ENCODE assay signal across 26 cellular contexts in the genomic region with DNA sequence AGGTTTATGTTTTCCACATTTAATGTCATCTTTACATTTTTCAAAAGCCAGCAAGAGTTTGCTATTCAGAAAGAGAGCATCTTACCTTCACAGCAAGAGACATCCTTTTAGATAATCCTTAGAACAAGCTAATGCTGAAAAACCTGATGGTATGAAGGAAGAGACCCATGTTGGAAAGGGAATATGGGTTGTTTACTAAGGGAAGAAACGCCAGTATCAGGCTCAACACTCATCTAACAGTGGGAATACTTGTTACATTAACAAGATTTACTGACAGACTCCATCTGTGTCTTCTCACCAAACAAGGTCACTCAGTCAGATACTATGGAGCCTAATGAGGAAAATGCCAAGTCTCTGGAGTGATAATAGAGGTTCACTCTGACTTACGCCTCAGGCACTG.
"Had no signal": no experiment of that assay in that cellular context is flagged by ENCODE, and none has a peak within 500 bp of the region (broad histone marks: within the 10 kb centered on the region; RNA-seq: fewer than 3 reads in every experiment).

No MANE protein-coding gene starts in this region.

- ATAC-seq: activated CD8-positive, alpha-beta memory T cell treated with anti-CD3 and anti-CD28 coated beads, Interleukin-2, amount 10 ng/mL, durations not matched to agents 7 days and 5 days; activated naive CD4-positive, alpha-beta T cell treated with anti-CD3 and anti-CD28 coated beads, Interleukin-2, amount 50 U/mL, for 72 hours; activated naive CD8-positive, alpha-beta T cell treated with anti-CD3 and anti-CD28 coated beads, Interleukin-2, amount 50 U/mL, for 24 hours; activated T-cell treated with anti-CD3 and anti-CD28 coated beads, Interleukin-2, amount 50 U/mL, for 4 hours; body of pancreas; T-helper 17 cell; WTC11 had no signal

- H3K4me3 ChIP-seq: ascending aorta, body of pancreas, Peyer's patch had no signal

- DNase-seq: activated CD4-positive, alpha-beta T cell treated with anti-CD3 and anti-CD28 coated beads for 48 hours; activated CD4-positive, alpha-beta T cell treated with anti-CD3 and anti-CD28 coated beads, Interleukin-2, amount 50 U/mL, for 4 hours; activated CD4-positive, CD25-positive, alpha-beta regulatory T cell treated with anti-CD3 and anti-CD28 coated beads, Interleukin-2, amount 50 U/mL, for 72 hours; activated CD8-positive, alpha-beta memory T cell treated with anti-CD3 and anti-CD28 coated beads, Interleukin-2, amount 10 ng/mL, durations not matched to agents 7 days and 5 days; activated effector memory CD4-positive, alpha-beta T cell treated with anti-CD3 and anti-CD28 coated beads, Interleukin-2, amount 50 U/mL, for 16 hours; activated naive CD4-positive, alpha-beta T cell treated with Interleukin-2 at 50 U/mL for 16 hours; activated naive CD8-positive, alpha-beta T cell treated with anti-CD3 and anti-CD28 coated beads, Interleukin-2, amount 50 U/mL, for 24 hours; activated T-cell treated with anti-CD3 and anti-CD28 coated beads, Interleukin-2, amount 50 U/mL, for 4 hours; amniotic stem cell; body of pancreas; central memory CD4-positive, alpha-beta T cell; KG1; NCI-H1092 treated with DMSO at 0.1 percent for 48 hours; NCI-H1417 treated with DMSO at 0.1 percent for 48 hours; NCI-H1694; NCI-H2029; NCI-H446; NCI-H748 treated with DMSO at 0.1 percent for 48 hours; Peyer's patch; SHP77 treated with DMSO at 0.1 percent for 48 hours; T-helper 17 cell; T-helper 9 cell had no signal

- H3K27ac ChIP-seq: ascending aorta, body of pancreas, Peyer's patch, RWPE1 had no signal

- H3K9me3 ChIP-seq: ascending aorta, body of pancreas, Peyer's patch had no signal

- H3K27me3 ChIP-seq: ascending aorta, body of pancreas, Peyer's patch had no signal

- H3K36me3 ChIP-seq: ascending aorta, Peyer's patch had no signal
